In the genomic region with DNA sequence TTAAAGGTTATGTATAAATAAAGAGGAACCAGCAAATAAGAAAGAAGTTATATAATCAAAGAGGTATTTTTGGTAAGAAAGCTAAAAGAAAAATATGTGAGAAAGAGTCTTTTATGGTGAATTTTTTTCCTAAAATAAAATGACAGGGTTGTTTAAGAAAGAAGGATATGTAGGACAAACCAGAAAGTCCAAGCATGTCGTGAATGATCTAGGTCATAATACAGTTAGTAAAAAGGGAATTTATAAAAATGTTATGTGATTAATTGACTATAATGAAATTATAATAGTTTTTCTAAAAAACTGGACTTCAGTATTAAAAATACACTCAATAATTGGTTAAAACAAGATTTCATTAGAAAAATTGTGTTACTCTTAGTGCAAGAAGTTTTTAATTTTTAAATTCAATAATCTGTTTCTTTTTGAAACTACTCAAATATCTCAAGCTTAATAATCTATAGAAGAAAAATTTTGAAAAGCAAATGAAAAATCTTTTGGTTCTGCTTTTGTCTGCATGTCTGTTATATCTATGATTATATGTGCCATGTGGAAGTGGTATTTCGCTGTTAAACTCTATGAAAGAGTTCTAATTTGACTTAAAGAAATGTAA, we compare ENCODE assay signal across 13 cellular contexts. TPM values are rescaled to one million over a fixed set of nuclear protein-coding genes. Genes with fewer than 3 reads are reported as not detected.
DNase-seq lines count a peak whose midpoint lies in the region; ATAC-seq and TF ChIP-seq lines count a peak whose summit lies in the region.
"Had no signal": no experiment of that assay in that cellular context is flagged by ENCODE, and none has a peak within 500 bp of the region (broad histone marks: within the 10 kb centered on the region; RNA-seq: fewer than 3 reads in every experiment).

No MANE protein-coding gene starts in this region.

- intact Hi-C loops in left cardiac atrium (cut with DNase I) (no loop called here), sigmoid colon (cut with DNase I) (no loop called here)

- no peaks in the 10 kb centered on the region for H3K4me1 ChIP-seq in cardiac muscle cell (ENCODE audit: low read depth)
- H3K4me1 ChIP-seq in sigmoid colon, result peaks cover 0 to 12% (median 0%) of the 10 kb centered on the region in 4 donors
- H3K4me1 ChIP-seq: gastrocnemius medialis had no signal

- no peak for TF ChIP-seq CTCF in cardiac muscle cell (IDR thresholded peaks at IDR 0.05; ENCODE audit: low read depth, low read length)
- no peak for TF ChIP-seq CTCF in sigmoid colon (IDR thresholded peaks at IDR 0.05)

- H3K27me3 ChIP-seq in cardiac muscle cell (no peaks in the 10 kb centered on the region), sigmoid colon (no peaks in the 10 kb centered on the region)
- H3K27me3 ChIP-seq: gastrocnemius medialis, ovary had no signal

- no peak overlapping the region for H3K4me3 ChIP-seq in cardiac muscle cell
- H3K4me3 ChIP-seq in sigmoid colon, result no peak overlapping the region
- H3K4me3 ChIP-seq: gastrocnemius medialis, lower lobe of right lung, ovary had no signal

- ATAC-seq in left cardiac atrium (no peak), HG03039 (IDR thresholded peaks at IDR 0.05; ENCODE audit: unreplicated experiment) (no peak), HG02588 (IDR thresholded peaks at IDR 0.05; ENCODE audit: unreplicated experiment) (no peak)
- ATAC-seq: gastrocnemius medialis, lower lobe of right lung had no signal

- TF ChIP-seq POLR2A in erythroblast (IDR thresholded peaks at IDR 0.05; ENCODE audit: low read length) (no peak), sigmoid colon (IDR thresholded peaks at IDR 0.05) (no peak)

- no peaks in the 10 kb centered on the region for H3K36me3 ChIP-seq in cardiac muscle cell
- no peaks in the 10 kb centered on the region for H3K36me3 ChIP-seq in sigmoid colon
- H3K36me3 ChIP-seq: gastrocnemius medialis, lower lobe of right lung, ovary had no signal

- DNase-seq in cardiac muscle cell (ENCODE audit: low read depth in 1 of 2, low spot score in 1 of 2) (peak; percentile 48 to 56), left cardiac atrium (no peak), NCI-H69 (lab: John Stamatoyannopoulos, UW) (peak; percentile 67), erythroblast (lab: John Stamatoyannopoulos, UW) (peak; percentile 62 to 83), sigmoid colon (no peak)
- DNase-seq in stimulated activated CD4-positive, alpha-beta T cell treated with anti-CD3 and anti-CD28 coated beads, Interleukin-4, amount 100 ng/mL, for 4 hours, result no peak
- DNase-seq: activated T-cell treated with anti-CD3 and anti-CD28 coated beads, Interleukin-2, amount 50 U/mL, for 48 hours; gastrocnemius medialis; lower lobe of right lung; ovary; stimulated activated CD4-positive, alpha-beta T cell treated with anti-CD3 and anti-CD28 coated beads, Interleukin-2, amount 100 ng/mL, for 24 hours had no signal

- WGBS in sigmoid colon, 2 donors, result 88 to 96% methylated on average over 2 of the region's 2 CpGs

- H3K27ac ChIP-seq in cardiac muscle cell, result no peak overlapping the region
- no peak overlapping the region for H3K27ac ChIP-seq in sigmoid colon
- H3K27ac ChIP-seq: gastrocnemius medialis, lower lobe of right lung, ovary had no signal

- H3K9me3 ChIP-seq in cardiac muscle cell (ENCODE audit: low read depth) (no peaks in the 10 kb centered on the region), sigmoid colon (peaks cover 0 to 4% (median 0%) of the 10 kb centered on the region in 4 donors)
- H3K9me3 ChIP-seq: gastrocnemius medialis, ovary had no signal

- TF ChIP-seq EP300 in sigmoid colon (IDR thresholded peaks at IDR 0.05), result no peak

RNA-seq across cellular contexts. Expression of a gene that starts 23.3 kb away (rescaled TPM):
- total RNA-seq in cardiac muscle cell (19.9 and 20.0 TPM in 2 replicates), left cardiac atrium (10 to 100 TPM; 14.6 to 24.1 TPM), sigmoid colon (10 to 100 TPM; 18.5 to 25.0 (median 21.0) TPM)
- polyA plus RNA-seq in cardiac muscle cell (12.7 and 13.3 TPM in 2 replicates), sigmoid colon (10 to 100 TPM; 15.6 to 35.1 (median 27.3) TPM)

RNA-seq across cellular contexts. Expression of a gene that starts 28.5 kb away (rescaled TPM):
- total RNA-seq in cardiac muscle cell, result 15.4 and 39.7 TPM in 2 replicates
- polyA plus RNA-seq in cardiac muscle cell, result 123 and 150 TPM in 2 replicates
- total RNA-seq in left cardiac atrium, result 10 to 100 TPM; 36.4 to 44.3 TPM
- 10 to 100 TPM; 17.8 to 59.1 (median 23.1) TPM for total RNA-seq in sigmoid colon
- 100 to 1,000 TPM in 1 of 3 donors, 10 to 100 TPM in 2; 86.5 to 107 (median 90.1) TPM for polyA plus RNA-seq in sigmoid colon

Comparison
In these comparisons a context has a peak if more than half of its experiments do, and no peak if none do; other contexts are left out.
1. DNase-seq: peak in cardiac muscle cell (2 of 2), NCI-H69 (single experiment) and erythroblast (2 of 2); none in left cardiac atrium (single experiment), sigmoid colon (single experiment) and stimulated activated CD4-positive, alpha-beta T cell treated with anti-CD3 and anti-CD28 coated beads, Interleukin-4, amount 100 ng/mL, for 4 hours (0 of 2).